Comparison of ENCODE assay signal across 27 cellular contexts in genomic region chr3:108849075-108849474, GRCh38. TPM values are rescaled to one million over a fixed set of nuclear protein-coding genes. Genes with fewer than 3 reads are reported as not detected.
"Had no signal": no experiment of that assay in that cellular context is flagged by ENCODE, and none has a peak within 500 bp of the region (broad histone marks: within the 10 kb centered on the region; RNA-seq: fewer than 3 reads in every experiment).

No MANE protein-coding gene starts in this region.

- H3K4me3 ChIP-seq: breast epithelium, colonic mucosa, dorsolateral prefrontal cortex, esophagus squamous epithelium, gastrocnemius medialis, left lung, sigmoid colon, smooth muscle cell, testis, vagina had no signal

- H3K9me3 Mint-ChIP-seq: activated B cell treated with CpG ODN at 0.5 μM for 24 hours; activated T-helper 2 cell treated with anti-CD3 and anti-CD28 coated beads, Interferon-gamma antibody, Interleukin-2, Interleukin-4, amounts not matched to agents 10 μg/mL and 5 μg/mL and 100 μg/mL, durations not matched to agents 14 hours and 24 hours and 36 hours; effector memory CD8-positive, alpha-beta T cell; natural killer cell had no signal

- ATAC-seq: effector memory CD8-positive, alpha-beta T cell; gastrocnemius medialis; left lung; natural killer cell had no signal

- H3K27ac Mint-ChIP-seq: activated B cell treated with CpG ODN at 0.5 μM for 24 hours; activated T-helper 2 cell treated with anti-CD3 and anti-CD28 coated beads, Interferon-gamma antibody, Interleukin-2, Interleukin-4, amounts not matched to agents 10 μg/mL and 5 μg/mL and 100 μg/mL, durations not matched to agents 14 hours and 24 hours and 36 hours; natural killer cell had no signal

- H3K36me3 ChIP-seq: breast epithelium, colonic mucosa, esophagus squamous epithelium, gastrocnemius medialis, left lung, sigmoid colon, vagina had no signal

- H3K4me3 Mint-ChIP-seq: activated B cell treated with CpG ODN at 0.5 μM for 24 hours; effector memory CD8-positive, alpha-beta T cell; natural killer cell had no signal

- H3K27me3 ChIP-seq: breast epithelium, colonic mucosa, esophagus squamous epithelium, gastrocnemius medialis, left lung, sigmoid colon, testis, vagina had no signal

- H3K27me3 Mint-ChIP-seq: effector memory CD8-positive, alpha-beta T cell had no signal

- DNase-seq: activated B cell treated with CpG ODN at 0.5 μM for 24 hours; activated CD4-positive, alpha-beta T cell treated with anti-CD3 and anti-CD28 coated beads for 4 hours; amniotic stem cell; colonic mucosa; dorsolateral prefrontal cortex; effector memory CD8-positive, alpha-beta T cell; esophagus squamous epithelium; gastrocnemius medialis; hippocampal formation; kidney glomerular epithelial cell; left lung; natural killer cell; retina; sigmoid colon; SK-N-SH; stimulated activated CD4-positive, alpha-beta T cell treated with anti-CD3 and anti-CD28 coated beads, Interleukin-15, amount 100 ng/mL, for 24 hours; stimulated activated CD4-positive, alpha-beta T cell treated with anti-CD3 and anti-CD28 coated beads, Interleukin-2, amount 100 ng/mL, for 48 hours; stimulated activated CD8-positive, alpha-beta memory T cell treated with anti-CD3 and anti-CD28 coated beads, Interleukin-4, amount 100 ng/mL, for 48 hours; stimulated activated naive CD4-positive, alpha-beta T cell; testis; trophoblast cell had no signal

- H3K4me1 Mint-ChIP-seq: activated B cell treated with CpG ODN at 0.5 μM for 24 hours, natural killer cell had no signal

- H3K4me1 ChIP-seq: breast epithelium, colonic mucosa, esophagus squamous epithelium, gastrocnemius medialis, left lung, sigmoid colon, testis, vagina had no signal

- H3K27ac ChIP-seq: breast epithelium, colonic mucosa, dorsolateral prefrontal cortex, esophagus squamous epithelium, gastrocnemius medialis, left lung, sigmoid colon, testis, vagina had no signal

- H3K36me3 Mint-ChIP-seq: natural killer cell had no signal

- H3K9me3 ChIP-seq: breast epithelium, colonic mucosa, esophagus squamous epithelium, gastrocnemius medialis, left lung, sigmoid colon, SK-N-SH, testis, vagina had no signal

RNA-seq across cellular contexts. Expression of gene TRAT1, which starts 26.5 kb away (rescaled TPM):
- total RNA-seq: activated B cell treated with CpG ODN at 0.5 μM for 24 hours, gastrocnemius medialis, lung microvascular endothelial cell, osteoblast, smooth muscle cell had no signal
